8 cellular contexts compared by ENCODE assay signal in genomic region chr21:7829415-7829814, GRCh38.
DNase-seq lines count a peak whose midpoint lies in the region; ATAC-seq, FAIRE-seq and TF ChIP-seq lines count a peak whose summit lies in the region.
"Not testable (repeated sequence)": the region's sequence is repeated elsewhere in the genome, so short reads cannot be mapped to it uniquely, and the experiment has no call there.

No MANE protein-coding gene starts in this region.

- not testable (repeated sequence) for DNase-seq in A549 (ENCODE audit: low read depth in 1 of 2, low spot score in 1 of 2); Panc1 (ENCODE audit: low read depth, low spot score); WTC11 (ENCODE audit: low spot score); Right ventricle myocardium superior; left cardiac atrium; left colon; lower lobe of right lung; upper lobe of right lung

- BruUV-seq in Panc1 (replicated peaks; lab: Mats Ljungman, UMichigan) = not testable (repeated sequence)

- POLR2A ChIA-PET in A549 (lab: Yijun Ruan, JAX); Panc1 (lab: Charles Lee); WTC11 (lab: Charles Lee): not testable (repeated sequence)

- H3K9me3 Mint-ChIP-seq in WTC11 = not testable (repeated sequence)

- intact Hi-C loops in Panc1 (cut with micrococcal nuclease; ENCODE audit: unreplicated experiment); Right ventricle myocardium superior (cut with DNase I); left cardiac atrium (cut with DNase I); left colon (cut with DNase I, micrococcal nuclease); lower lobe of right lung (cut with DNase I); upper lobe of right lung (cut with DNase I): not testable (repeated sequence)

- not testable (repeated sequence) for H3K27me3 ChIP-seq in Panc1 (ENCODE audit: control insufficient read depth, insufficient read depth, low read length); lower lobe of right lung (ENCODE audit: low read depth); upper lobe of right lung

- no CpG with 5 or more reads among the region's 36 CpGs for WGBS in A549 (ENCODE audit: missing lambda C conversion rate)

- not testable (repeated sequence) for H3K4me3 Mint-ChIP-seq in WTC11

- not testable (repeated sequence) for TF ChIP-seq EP300 in A549 (IDR thresholded peaks at IDR 0.05)

- TF ChIP-seq CTCF in A549 (IDR thresholded peaks at IDR 0.05); Panc1 (IDR thresholded peaks at IDR 0.05); WTC11 (IDR thresholded peaks at IDR 0.05); lower lobe of right lung (IDR thresholded peaks at IDR 0.05); upper lobe of right lung (IDR thresholded peaks at IDR 0.05): not testable (repeated sequence)

- not testable (repeated sequence) for H3K27me3 Mint-ChIP-seq in WTC11 (ENCODE audit: low read depth)

- H3K9me3 ChIP-seq in A549; Panc1 (ENCODE audit: control insufficient read depth, insufficient read depth, low read depth, low read length); lower lobe of right lung; upper lobe of right lung: not testable (repeated sequence)

- H3K36me3 ChIP-seq in Panc1 (ENCODE audit: control insufficient read depth, insufficient read depth, low read length); lower lobe of right lung; upper lobe of right lung: not testable (repeated sequence)

- not testable (repeated sequence) for FAIRE-seq in A549 (lab: Jason Lieb, UNC)

- H3K4me1 Mint-ChIP-seq in WTC11 = not testable (repeated sequence)

- not testable (repeated sequence) for H3K4me2 ChIP-seq in A549

- not testable (repeated sequence) for H3K4me3 ChIP-seq in A549; Panc1 (ENCODE audit: low read depth in 2 of 2, low read length in 2 of 2); lower lobe of right lung; upper lobe of right lung

- in situ Hi-C loops in Panc1 (cut with HindIII; ENCODE audit: low pct_unique_long_range_greater_than_20kb, low sequenced_read_pairs) = not testable (repeated sequence)

- not testable (repeated sequence) for TF ChIP-seq POLR2A in A549 (IDR thresholded peaks at IDR 0.05; ENCODE audit: low read length)

- not testable (repeated sequence) for TF ChIP-seq RAD21 in A549 (conservative IDR thresholded peaks at IDR 0.05 in 1 of 2, IDR thresholded peaks at IDR 0.05 in 1 of 2)

- CTCF ChIA-PET in A549 (lab: Yijun Ruan, JAX); Panc1 (lab: Charles Lee); WTC11 (lab: Charles Lee): not testable (repeated sequence)

- not testable (repeated sequence) for H3K36me3 Mint-ChIP-seq in WTC11

- peak; percentile 80 to 84 for ATAC-seq in A549
- peak; percentile 75; the same call in 1 of the 2 replicates for ATAC-seq in Panc1
- peak; percentile 91 for ATAC-seq in WTC11
- ATAC-seq in Right ventricle myocardium superior (ENCODE audit: poor library complexity) = peak; percentile 92
- peak; percentile 90 to 93 for ATAC-seq in left cardiac atrium
- peak; percentile 60 for ATAC-seq in left colon
- peak; percentile 51 to 73 for ATAC-seq in lower lobe of right lung
- peak; percentile 74 for ATAC-seq in upper lobe of right lung

- H3K4me1 ChIP-seq in A549; Panc1 (ENCODE audit: control insufficient read depth, insufficient read depth, low read length); lower lobe of right lung; upper lobe of right lung: not testable (repeated sequence)

- not testable (repeated sequence) for H3K27ac Mint-ChIP-seq in WTC11

- not testable (repeated sequence) for H3K27ac ChIP-seq in A549; Panc1 (ENCODE audit: low read length); lower lobe of right lung; upper lobe of right lung
